ENCODE assay signal across 12 cellular contexts in the genomic region with DNA sequence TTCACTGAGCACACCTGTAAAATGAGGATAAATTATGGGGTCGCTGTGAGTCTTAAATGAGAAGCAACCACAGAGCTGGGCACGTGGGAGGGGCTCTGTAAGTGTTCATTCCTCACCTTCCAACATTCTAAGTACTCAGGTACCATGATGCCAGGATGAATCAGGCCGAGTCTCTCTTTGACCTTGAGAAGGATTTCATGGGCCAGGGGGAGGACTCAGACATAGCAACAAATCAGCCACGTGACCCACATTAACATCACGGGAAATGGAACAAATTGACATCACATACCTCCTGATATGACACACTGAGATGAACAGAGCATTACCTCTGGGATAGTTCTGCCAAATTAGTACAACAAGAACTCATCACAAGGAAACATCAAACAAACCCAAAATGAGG. TPM values are rescaled to one million over a fixed set of nuclear protein-coding genes. Genes with fewer than 3 reads are reported as not detected.
A peak's percentile ranks its signal among the peaks of the same experiment; 100 is the strongest.
DNase-seq lines count a peak whose midpoint lies in the region; ATAC-seq and TF ChIP-seq lines count a peak whose summit lies in the region.
"Had no signal": no experiment of that assay in that cellular context is flagged by ENCODE, and none has a peak within 500 bp of the region (broad histone marks: within the 10 kb centered on the region; RNA-seq: fewer than 3 reads in every experiment).

No MANE protein-coding gene starts in this region.

- peak; percentile 68 for DNase-seq in activated naive CD4-positive, alpha-beta T cell treated with anti-CD3 and anti-CD28 coated beads for 36 hours
- DNase-seq in activated naive CD4-positive, alpha-beta T cell (lab: John Stamatoyannopoulos, UW), result no peak
- peak in 1 of 3 donors; percentile 14 for DNase-seq in T-helper 17 cell
- peak; percentile 42 for DNase-seq in central memory CD4-positive, alpha-beta T cell
- DNase-seq in stimulated activated naive CD8-positive, alpha-beta T cell treated with anti-CD3 and anti-CD28 coated beads, Interleukin-15, amount 100 ng/mL, for 72 hours, result no peak
- no peak for DNase-seq in posterior vena cava (ENCODE audit: low spot score)
- DNase-seq in chondrocyte (ENCODE audit: low spot score), result no peak
- DNase-seq: Caco-2, NCI-H1105, RPMI8226 had no signal

- peaks cover 37% of the 10 kb centered on the region for H3K4me1 Mint-ChIP-seq in activated naive CD4-positive, alpha-beta T cell treated with anti-CD3 and anti-CD28 coated beads for 36 hours (ENCODE audit: low read depth)
- H3K4me1 Mint-ChIP-seq in T-helper 17 cell (peaks cover 36% of the 10 kb centered on the region), chondrocyte (ENCODE audit: low read depth) (peaks cover 22% of the 10 kb centered on the region)
- peaks cover 49% of the 10 kb centered on the region for H3K4me1 Mint-ChIP-seq in stimulated activated naive CD8-positive, alpha-beta T cell treated with anti-CD3 and anti-CD28 coated beads, Interleukin-15, amount 100 ng/mL, for 72 hours

- intact Hi-C loops in activated naive CD4-positive, alpha-beta T cell treated with anti-CD3 and anti-CD28 coated beads for 36 hours (cut with micrococcal nuclease), result loop anchor here (1.0 to 10.0 kb wide), 5 partner anchors 10 to 683 kb away; partner anchors contain the start of gene SNX22
- intact Hi-C loops in posterior vena cava (cut with DNase I), result no loop called here

- H3K9me3 ChIP-seq in T-helper 17 cell (ENCODE audit: control insufficient read depth, low read length, poor library complexity, severe bottlenecking), result no peaks in the 10 kb centered on the region
- H3K9me3 ChIP-seq: Caco-2, suprapubic skin had no signal

- no peak overlapping the region for H3K4me3 Mint-ChIP-seq in activated naive CD4-positive, alpha-beta T cell treated with anti-CD3 and anti-CD28 coated beads for 36 hours
- H3K4me3 Mint-ChIP-seq in T-helper 17 cell (no peak overlapping the region), chondrocyte (ENCODE audit: unreplicated experiment) (no peak overlapping the region)
- no peak overlapping the region for H3K4me3 Mint-ChIP-seq in stimulated activated naive CD8-positive, alpha-beta T cell treated with anti-CD3 and anti-CD28 coated beads, Interleukin-15, amount 100 ng/mL, for 72 hours
- H3K4me3 Mint-ChIP-seq: mesothelial cell of epicardium had no signal

- H3K36me3 Mint-ChIP-seq in activated naive CD4-positive, alpha-beta T cell treated with anti-CD3 and anti-CD28 coated beads for 36 hours (ENCODE audit: low read depth), result no peaks in the 10 kb centered on the region
- H3K36me3 Mint-ChIP-seq in T-helper 17 cell (ENCODE audit: low read depth), result no peaks in the 10 kb centered on the region
- peaks cover 2% of the 10 kb centered on the region for H3K36me3 Mint-ChIP-seq in chondrocyte (ENCODE audit: low read depth)
- H3K36me3 Mint-ChIP-seq: mesothelial cell of epicardium had no signal

- H3K27ac Mint-ChIP-seq in activated naive CD4-positive, alpha-beta T cell treated with anti-CD3 and anti-CD28 coated beads for 36 hours, result peak overlapping the region; percentile 78
- peak overlapping the region; percentile 86 for H3K27ac Mint-ChIP-seq in T-helper 17 cell
- H3K27ac Mint-ChIP-seq in stimulated activated naive CD8-positive, alpha-beta T cell treated with anti-CD3 and anti-CD28 coated beads, Interleukin-15, amount 100 ng/mL, for 72 hours, result peak overlapping the region in 1 of 2 donors; percentile 31
- H3K27ac Mint-ChIP-seq in chondrocyte (ENCODE audit: unreplicated experiment), result no peak overlapping the region
- H3K27ac Mint-ChIP-seq: mesothelial cell of epicardium had no signal

- CTCF ChIA-PET in activated naive CD4-positive, alpha-beta T cell treated with anti-CD3 and anti-CD28 coated beads for 36 hours (lab: Charles Lee), result interaction anchor here (0.9 to 7.4 kb wide), 3 partner anchors 15 to 130 kb away, joined by 4 to 101 read pairs (median 5); partner anchors contain the start of gene FBXL22

- no peak for TF ChIP-seq CTCF in chondrocyte (IDR thresholded peaks at IDR 0.05)

- peak; percentile 30 for ATAC-seq in T-helper 17 cell
- ATAC-seq in stimulated activated naive CD8-positive, alpha-beta T cell treated with anti-CD3 and anti-CD28 coated beads, Interleukin-15, amount 100 ng/mL, for 72 hours, result peak; percentile 44

- H3K27me3 Mint-ChIP-seq in activated naive CD4-positive, alpha-beta T cell treated with anti-CD3 and anti-CD28 coated beads for 36 hours (ENCODE audit: low read depth), result no peaks in the 10 kb centered on the region
- no peaks in the 10 kb centered on the region for H3K27me3 Mint-ChIP-seq in T-helper 17 cell
- H3K27me3 Mint-ChIP-seq in stimulated activated naive CD8-positive, alpha-beta T cell treated with anti-CD3 and anti-CD28 coated beads, Interleukin-15, amount 100 ng/mL, for 72 hours, result no peaks in the 10 kb centered on the region
- H3K27me3 Mint-ChIP-seq in chondrocyte (ENCODE audit: low read depth), result peaks cover 18% of the 10 kb centered on the region

- H3K9me3 Mint-ChIP-seq in activated naive CD4-positive, alpha-beta T cell treated with anti-CD3 and anti-CD28 coated beads for 36 hours, result no peaks in the 10 kb centered on the region
- H3K9me3 Mint-ChIP-seq in stimulated activated naive CD8-positive, alpha-beta T cell treated with anti-CD3 and anti-CD28 coated beads, Interleukin-15, amount 100 ng/mL, for 72 hours, result no peaks in the 10 kb centered on the region
- no peaks in the 10 kb centered on the region for H3K9me3 Mint-ChIP-seq in chondrocyte (ENCODE audit: low read depth)
- H3K9me3 Mint-ChIP-seq: mesothelial cell of epicardium had no signal

RNA-seq across cellular contexts. Expression of gene USP3, which starts 35.2 kb away (rescaled TPM):
- 10 to 100 TPM; 49.9 to 52.2 TPM for total RNA-seq in activated naive CD4-positive, alpha-beta T cell treated with anti-CD3 and anti-CD28 coated beads for 36 hours
- total RNA-seq in T-helper 17 cell (100 to 1,000 TPM; 219 to 288 TPM), posterior vena cava (10 to 100 TPM; 40.3 to 41.8 TPM), chondrocyte (27.6 to 30.6 TPM (median 28.7 TPM) in 3 replicates)

Comparison
In these comparisons a context has a peak if more than half of its experiments do, and no peak if none do; other contexts are left out.
1. DNase-seq: peak in activated naive CD4-positive, alpha-beta T cell treated with anti-CD3 and anti-CD28 coated beads for 36 hours (single experiment) and central memory CD4-positive, alpha-beta T cell (single experiment); none in activated naive CD4-positive, alpha-beta T cell (0 of 4), stimulated activated naive CD8-positive, alpha-beta T cell treated with anti-CD3 and anti-CD28 coated beads, Interleukin-15, amount 100 ng/mL, for 72 hours (0 of 2), posterior vena cava (single experiment) and chondrocyte (single experiment).